Comparison of ENCODE assay signal across 25 cellular contexts in genomic region chr2:28217042-28217740, GRCh38.
"Had no signal": no experiment of that assay in that cellular context is flagged by ENCODE, and none has a peak within 500 bp of the region (broad histone marks: within the 10 kb centered on the region; RNA-seq: fewer than 3 reads in every experiment).

No MANE protein-coding gene starts in this region.

- H3K27me3 Mint-ChIP-seq: naive thymus-derived CD4-positive, alpha-beta T cell; natural killer cell treated with Interleukin-12 subunit alpha and Interleukin-12 subunit beta and Interleukin-15 and Interleukin-18, amount 100 ng/mL, for 72 hours; progenitor cell of endocrine pancreas; stimulated activated naive B cell treated with anti-CD40 and anti-IgM and Interleukin-4, amounts not matched to agents 10 μg/mL and 1 μg/mL and 100 μg/mL, for 72 hours had no signal

- H3K27me3 ChIP-seq: ovary, right atrium auricular region, stomach, testis, thyroid gland, transverse colon, upper lobe of left lung, vagina had no signal

- H3K9me3 ChIP-seq: left ventricle myocardium inferior, mucosa of descending colon, ovary, right atrium auricular region, stomach, testis, thyroid gland, transverse colon, upper lobe of left lung, vagina had no signal

- H3K4me3 ChIP-seq: left ventricle myocardium inferior, lung, mucosa of descending colon, ovary, right atrium auricular region, skin epidermis, stomach, testis, thyroid gland, transverse colon, upper lobe of left lung, vagina had no signal

- DNase-seq: islet precursor cell; left ventricle myocardium inferior; mesendoderm; mucosa of descending colon; naive thymus-derived CD4-positive, alpha-beta T cell; ovary; stimulated activated CD4-positive, alpha-beta T cell treated with anti-CD3 and anti-CD28 coated beads, Interleukin-12 subunit alpha, Interleukin-12 subunit beta, amount 100 ng/mL, for 4 hours; stimulated activated CD4-positive, alpha-beta T cell treated with anti-CD3 and anti-CD28 coated beads, Interleukin-15, amount 100 ng/mL, for 24 hours; stimulated activated CD4-positive, alpha-beta T cell treated with anti-CD3 and anti-CD28 coated beads, Interleukin-2, amount 100 ng/mL, for 24 hours; stimulated activated CD4-positive, alpha-beta T cell treated with anti-CD3 and anti-CD28 coated beads, Interleukin-4, amount 100 ng/mL, for 1 hour; stimulated activated naive B cell treated with anti-CD40 and anti-IgM and Interleukin-4, amounts not matched to agents 10 μg/mL and 1 μg/mL and 100 μg/mL, for 72 hours; stimulated activated naive CD8-positive, alpha-beta T cell treated with anti-CD3 and anti-CD28 coated beads, Interleukin-15, Interleukin-2, amounts not matched to agents 100 U/mL and 50 U/mL, for 24 hours; stomach; testis; thyroid gland; transverse colon; upper lobe of left lung had no signal

- H3K4me1 ChIP-seq: stomach, testis, thyroid gland, upper lobe of left lung, vagina had no signal

- H3K27ac ChIP-seq: left ventricle myocardium inferior, ovary, right atrium auricular region, skin epidermis, stomach, testis, thyroid gland, transverse colon, upper lobe of left lung, vagina had no signal

- H3K36me3 ChIP-seq: left ventricle myocardium inferior, ovary, right atrium auricular region, stomach, thyroid gland, transverse colon, upper lobe of left lung, vagina had no signal

- H3K27ac Mint-ChIP-seq: mesothelial cell of epicardium; naive thymus-derived CD4-positive, alpha-beta T cell; natural killer cell treated with Interleukin-12 subunit alpha and Interleukin-12 subunit beta and Interleukin-15 and Interleukin-18, amount 100 ng/mL, for 72 hours; progenitor cell of endocrine pancreas; stimulated activated naive B cell treated with anti-CD40 and anti-IgM and Interleukin-4, amounts not matched to agents 10 μg/mL and 1 μg/mL and 100 μg/mL, for 72 hours had no signal

- H3K9me3 Mint-ChIP-seq: mesothelial cell of epicardium; natural killer cell treated with Interleukin-12 subunit alpha and Interleukin-12 subunit beta and Interleukin-15 and Interleukin-18, amount 100 ng/mL, for 72 hours; stimulated activated naive B cell treated with anti-CD40 and anti-IgM and Interleukin-4, amounts not matched to agents 10 μg/mL and 1 μg/mL and 100 μg/mL, for 72 hours had no signal

- H3K36me3 Mint-ChIP-seq: mesothelial cell of epicardium; natural killer cell treated with Interleukin-12 subunit alpha and Interleukin-12 subunit beta and Interleukin-15 and Interleukin-18, amount 100 ng/mL, for 72 hours had no signal

- H3K4me3 Mint-ChIP-seq: mesothelial cell of epicardium; naive thymus-derived CD4-positive, alpha-beta T cell; natural killer cell treated with Interleukin-12 subunit alpha and Interleukin-12 subunit beta and Interleukin-15 and Interleukin-18, amount 100 ng/mL, for 72 hours; stimulated activated naive B cell treated with anti-CD40 and anti-IgM and Interleukin-4, amounts not matched to agents 10 μg/mL and 1 μg/mL and 100 μg/mL, for 72 hours had no signal

- ATAC-seq: mucosa of descending colon; naive thymus-derived CD4-positive, alpha-beta T cell; natural killer cell treated with Interleukin-12 subunit alpha and Interleukin-12 subunit beta and Interleukin-15 and Interleukin-18, amount 100 ng/mL, for 72 hours; sciatic nerve; stimulated activated naive B cell treated with anti-CD40 and anti-IgM and Interleukin-4, amounts not matched to agents 10 μg/mL and 1 μg/mL and 100 μg/mL, for 72 hours; stimulated activated naive CD8-positive, alpha-beta T cell treated with anti-CD3 and anti-CD28 coated beads, Interleukin-15, Interleukin-2, amounts not matched to agents 100 U/mL and 50 U/mL, for 24 hours had no signal
